31 cellular contexts compared by ENCODE assay signal in the genomic region with DNA sequence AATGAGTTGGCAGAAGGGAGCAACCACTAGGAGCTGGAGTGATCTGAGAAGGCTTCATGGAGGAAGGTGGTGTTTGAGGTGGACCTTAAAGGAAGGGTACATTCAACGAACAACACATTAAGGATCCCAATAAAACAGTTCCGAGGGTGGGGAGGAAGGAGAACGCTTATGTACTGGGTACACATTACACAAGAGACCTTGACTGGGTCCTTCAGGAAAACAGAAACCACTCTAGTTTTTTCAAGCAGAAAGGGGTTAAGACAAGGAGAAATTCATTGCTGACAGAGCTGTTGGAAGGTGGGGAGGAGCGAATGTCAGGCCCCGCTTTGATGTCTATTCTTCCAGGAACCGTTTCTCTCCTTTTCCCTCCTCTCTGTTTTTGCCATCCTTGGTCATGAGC.
"Had no signal": no experiment of that assay in that cellular context is flagged by ENCODE, and none has a peak within 500 bp of the region (broad histone marks: within the 10 kb centered on the region; RNA-seq: fewer than 3 reads in every experiment).

No MANE protein-coding gene starts in this region.

- H3K4me1 Mint-ChIP-seq: activated naive CD4-positive, alpha-beta T cell treated with anti-CD3 and anti-CD28 coated beads, Interleukin-2, amount 10 ng/mL, durations not matched to agents 7 days and 5 days had no signal

- DNase-seq: activated CD4-positive, alpha-beta memory T cell treated with anti-CD3 and anti-CD28 coated beads, Interleukin-2, amount 10 ng/mL, durations not matched to agents 7 days and 5 days; activated CD4-positive, alpha-beta T cell treated with anti-CD3 and anti-CD28 coated beads for 1 hour; activated CD4-positive, alpha-beta T cell treated with anti-CD3 and anti-CD28 coated beads for 48 hours; activated CD4-positive, CD25-positive, alpha-beta regulatory T cell; activated CD8-positive, alpha-beta memory T cell treated with anti-CD3 and anti-CD28 coated beads for 24 hours; activated CD8-positive, alpha-beta memory T cell treated with anti-CD3 and anti-CD28 coated beads, Interleukin-2, amount 10 ng/mL, durations not matched to agents 7 days and 5 days; activated CD8-positive, alpha-beta memory T cell treated with anti-CD3 and anti-CD28 coated beads, Interleukin-2, amount 50 U/mL, for 48 hours; activated effector memory CD4-positive, alpha-beta T cell treated with Interleukin-2 at 50 U/mL for 16 hours; activated naive CD4-positive, alpha-beta T cell treated with anti-CD3 and anti-CD28 coated beads, Interleukin-2, amount 10 ng/mL, durations not matched to agents 7 days and 5 days; activated naive CD8-positive, alpha-beta T cell treated with anti-CD3 and anti-CD28 coated beads, Interleukin-2, amount 50 U/mL, for 24 hours; activated T-cell treated with anti-CD3 and anti-CD28 coated beads, Interleukin-2, amount 50 U/mL, for 48 hours; amniotic stem cell; brain microvascular endothelial cell; NCI-H1105; NCI-H1417 treated with DMSO at 0.1 percent for 48 hours; NCI-H187 treated with DMSO at 0.1 percent for 48 hours; NCI-H2171 treated with DMSO at 0.1 percent for 48 hours; NCI-H2227 treated with DMSO at 0.1 percent for 48 hours; NCI-H446; NCI-H510A treated with DMSO at 0.1 percent for 48 hours; NCI-H526 treated with DMSO at 0.1 percent for 48 hours; NCI-H774; OCI-M1; Right ventricle myocardium superior; SW 1271; T-helper 1 cell; T-helper 2 cell; T-helper 9 cell; WERI-Rb-1 had no signal

- H3K4me3 Mint-ChIP-seq: activated CD4-positive, alpha-beta memory T cell treated with anti-CD3 and anti-CD28 coated beads, Interleukin-2, amount 10 ng/mL, durations not matched to agents 7 days and 5 days; activated CD8-positive, alpha-beta memory T cell treated with anti-CD3 and anti-CD28 coated beads, Interleukin-2, amount 10 ng/mL, durations not matched to agents 7 days and 5 days; activated naive CD4-positive, alpha-beta T cell treated with anti-CD3 and anti-CD28 coated beads, Interleukin-2, amount 10 ng/mL, durations not matched to agents 7 days and 5 days; activated naive CD8-positive, alpha-beta T cell; activated naive CD8-positive, alpha-beta T cell treated with anti-CD3 and anti-CD28 coated beads, Interleukin-2, amount 50 U/mL, for 24 hours; central memory CD8-positive, alpha-beta T cell had no signal

- H3K27me3 Mint-ChIP-seq: activated CD8-positive, alpha-beta memory T cell treated with anti-CD3 and anti-CD28 coated beads, Interleukin-2, amount 10 ng/mL, durations not matched to agents 7 days and 5 days; activated naive CD8-positive, alpha-beta T cell; activated naive CD8-positive, alpha-beta T cell treated with anti-CD3 and anti-CD28 coated beads, Interleukin-2, amount 50 U/mL, for 24 hours; central memory CD8-positive, alpha-beta T cell had no signal

- ATAC-seq: activated CD8-positive, alpha-beta memory T cell treated with anti-CD3 and anti-CD28 coated beads, Interleukin-2, amount 10 ng/mL, durations not matched to agents 7 days and 5 days; activated naive CD8-positive, alpha-beta T cell treated with anti-CD3 and anti-CD28 coated beads, Interleukin-2, amount 50 U/mL, for 24 hours had no signal

- H3K9me3 Mint-ChIP-seq: activated CD4-positive, alpha-beta memory T cell treated with anti-CD3 and anti-CD28 coated beads, Interleukin-2, amount 10 ng/mL, durations not matched to agents 7 days and 5 days; activated naive CD4-positive, alpha-beta T cell treated with anti-CD3 and anti-CD28 coated beads, Interleukin-2, amount 10 ng/mL, durations not matched to agents 7 days and 5 days; activated naive CD8-positive, alpha-beta T cell treated with anti-CD3 and anti-CD28 coated beads, Interleukin-2, amount 50 U/mL, for 24 hours; central memory CD8-positive, alpha-beta T cell had no signal

- H3K27ac Mint-ChIP-seq: activated CD4-positive, alpha-beta memory T cell treated with anti-CD3 and anti-CD28 coated beads, Interleukin-2, amount 10 ng/mL, durations not matched to agents 7 days and 5 days; activated CD8-positive, alpha-beta memory T cell treated with anti-CD3 and anti-CD28 coated beads, Interleukin-2, amount 10 ng/mL, durations not matched to agents 7 days and 5 days; activated naive CD4-positive, alpha-beta T cell treated with anti-CD3 and anti-CD28 coated beads, Interleukin-2, amount 10 ng/mL, durations not matched to agents 7 days and 5 days; activated naive CD8-positive, alpha-beta T cell; activated naive CD8-positive, alpha-beta T cell treated with anti-CD3 and anti-CD28 coated beads, Interleukin-2, amount 50 U/mL, for 24 hours had no signal

- H3K36me3 Mint-ChIP-seq: activated CD8-positive, alpha-beta memory T cell treated with anti-CD3 and anti-CD28 coated beads, Interleukin-2, amount 10 ng/mL, durations not matched to agents 7 days and 5 days; activated naive CD4-positive, alpha-beta T cell treated with anti-CD3 and anti-CD28 coated beads, Interleukin-2, amount 10 ng/mL, durations not matched to agents 7 days and 5 days; activated naive CD8-positive, alpha-beta T cell had no signal
